Comparison of ENCODE assay signal across 8 cellular contexts in genomic region chr17:81977211-81978091, GRCh38. TPM values are rescaled to one million over a fixed set of nuclear protein-coding genes. Genes with fewer than 3 reads are reported as not detected.
DNase-seq lines count a peak whose midpoint lies in the region; ATAC-seq and TF ChIP-seq lines count a peak whose summit lies in the region.

Gene ASPSCR1, plus strand, starts transcription at chr17:81977629. Its CDS starts 18 bp downstream, at chr17:81977647.

- intact Hi-C loops in activated CD4-positive, alpha-beta T cell treated with anti-CD3 and anti-CD28 coated beads, Interleukin-2, amount 10 ng/mL, durations not matched to agents 24 days and 14 days (cut with micrococcal nuclease) = loop anchor here (1.0 to 5.0 kb wide), 4 partner anchors 9 to 115 kb away; partner anchors contain the start of genes DCXR, LRRC45 and P4HB

- H3K4me3 Mint-ChIP-seq in activated CD4-positive, alpha-beta T cell treated with anti-CD3 and anti-CD28 coated beads, Interleukin-2, amount 10 ng/mL, durations not matched to agents 24 days and 14 days = peak within 1 kb of the TSS; percentile 92

- H3K27ac Mint-ChIP-seq in activated CD4-positive, alpha-beta T cell treated with anti-CD3 and anti-CD28 coated beads, Interleukin-2, amount 10 ng/mL, durations not matched to agents 24 days and 14 days = peak within 1 kb of the TSS; percentile 98

- no peak for TF ChIP-seq CTCF in coronary artery (IDR thresholded peaks at IDR 0.05)

- ATAC-seq in GM19035 (IDR thresholded peaks at IDR 0.05; ENCODE audit: unreplicated experiment) (peak; percentile 84), HG03280 (IDR thresholded peaks at IDR 0.05; ENCODE audit: unreplicated experiment) (peak; percentile 87), left lobe of liver (peak; percentile 86)

- H3K4me1 Mint-ChIP-seq in activated CD4-positive, alpha-beta T cell treated with anti-CD3 and anti-CD28 coated beads, Interleukin-2, amount 10 ng/mL, durations not matched to agents 24 days and 14 days = peaks cover 33% of the 10 kb centered on the region

- DNase-seq in AG20443 (ENCODE audit: low spot score) (peak; percentile 98), NCI-H524 (lab: John Stamatoyannopoulos, UW) (peak; percentile 84 to 98), coronary artery (ENCODE audit: low spot score) (peak; percentile 92), left lobe of liver (ENCODE audit: low spot score) (peak; percentile 91)
- DNase-seq in activated CD4-positive, alpha-beta T cell treated with anti-CD3 and anti-CD28 coated beads, Interleukin-2, amount 10 ng/mL, durations not matched to agents 24 days and 14 days = peak; percentile 97
- DNase-seq in stimulated activated CD4-positive, alpha-beta T cell treated with anti-CD3 and anti-CD28 coated beads, Interleukin-1b, Interleukin-23, amount 100 ng/mL, for 48 hours = peak; percentile 88

- peaks cover 2% of the 10 kb centered on the region for H3K27me3 Mint-ChIP-seq in activated CD4-positive, alpha-beta T cell treated with anti-CD3 and anti-CD28 coated beads, Interleukin-2, amount 10 ng/mL, durations not matched to agents 24 days and 14 days

- H3K9me3 Mint-ChIP-seq in activated CD4-positive, alpha-beta T cell treated with anti-CD3 and anti-CD28 coated beads, Interleukin-2, amount 10 ng/mL, durations not matched to agents 24 days and 14 days = peaks cover 3% of the 10 kb centered on the region

- peak within 1 kb of the TSS; percentile 79 for H3K4me3 ChIP-seq in coronary artery

- peaks cover 8% of the 10 kb centered on the region for H3K36me3 Mint-ChIP-seq in activated CD4-positive, alpha-beta T cell treated with anti-CD3 and anti-CD28 coated beads, Interleukin-2, amount 10 ng/mL, durations not matched to agents 24 days and 14 days (ENCODE audit: low read depth)

- H3K27ac ChIP-seq in coronary artery = peak within 1 kb of the TSS; percentile 81 to 88

RNA-seq across cellular contexts. Expression of gene ASPSCR1, which starts in this region (rescaled TPM):
- total RNA-seq in activated CD4-positive, alpha-beta T cell treated with anti-CD3 and anti-CD28 coated beads, Interleukin-2, amount 10 ng/mL, durations not matched to agents 24 days and 14 days = 35.1 and 37.3 TPM in 2 replicates
- 62.9 TPM for total RNA-seq in left lobe of liver

Comparison
In these comparisons a context has a peak if more than half of its experiments do, and no peak if none do; other contexts are left out.
1. Peak in every context shown above with its lines: DNase-seq, ATAC-seq, H3K4me3 ChIP-seq and H3K27ac ChIP-seq.